8 cellular contexts compared by ENCODE assay signal in the genomic region with DNA sequence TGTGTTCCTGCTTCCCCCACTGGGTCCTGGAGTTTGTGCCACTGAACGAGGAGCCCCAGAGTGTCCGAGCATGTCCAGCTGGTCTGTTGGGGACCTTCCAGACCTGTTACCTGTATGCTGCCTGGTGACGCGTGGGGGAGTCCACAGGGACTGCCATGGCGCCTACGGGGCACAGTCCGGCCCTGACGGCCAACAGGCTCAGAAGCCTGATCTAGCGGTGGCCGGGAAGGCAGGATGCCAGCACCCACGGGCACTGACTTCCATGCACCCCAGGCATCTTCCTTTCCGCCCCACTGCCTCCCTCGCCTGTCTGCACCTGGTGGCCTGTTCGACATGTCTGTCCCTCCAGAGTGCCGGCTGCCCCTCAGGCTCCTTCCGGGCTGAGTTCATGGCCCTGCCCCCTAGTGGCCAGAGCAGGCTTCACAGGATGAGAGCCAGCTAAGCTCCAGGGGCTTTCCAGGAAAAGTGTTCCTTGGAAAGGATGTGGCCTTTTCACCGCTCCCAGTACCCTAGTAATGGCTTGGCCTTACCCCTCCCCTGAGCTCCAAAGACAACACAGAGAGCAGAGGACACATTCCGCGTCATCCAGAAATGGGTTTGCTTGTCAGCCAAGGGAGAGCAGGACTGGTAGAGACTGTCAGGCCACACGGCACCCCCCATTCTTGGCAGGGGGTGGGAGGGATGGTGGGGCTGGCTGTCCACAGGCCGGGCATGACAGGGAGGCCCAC. TPM values are rescaled to one million over a fixed set of nuclear protein-coding genes. Genes with fewer than 3 reads are reported as not detected.
A peak's percentile ranks its signal among the peaks of the same experiment; 100 is the strongest.
DNase-seq lines count a peak whose midpoint lies in the region; ATAC-seq, FAIRE-seq and TF ChIP-seq lines count a peak whose summit lies in the region.

No MANE protein-coding gene starts in this region.

- H3K27me3 ChIP-seq in pancreas (no peaks in the 10 kb centered on the region), aorta (ENCODE audit: control insufficient read depth in 1 of 2, insufficient read depth in 2 of 2, low read length in 1 of 2) (no peaks in the 10 kb centered on the region)

- no peak overlapping the region for H3K27ac Mint-ChIP-seq in activated T-cell treated with anti-CD3 and anti-CD28 coated beads, Interleukin-2, amount 50 U/mL, for 24 hours

- peaks cover 34% of the 10 kb centered on the region for H3K4me1 Mint-ChIP-seq in activated T-cell treated with anti-CD3 and anti-CD28 coated beads, Interleukin-2, amount 50 U/mL, for 24 hours (ENCODE audit: low read depth)

- no peaks in the 10 kb centered on the region for H3K27me3 Mint-ChIP-seq in activated T-cell treated with anti-CD3 and anti-CD28 coated beads, Interleukin-2, amount 50 U/mL, for 24 hours

- no peaks in the 10 kb centered on the region for H3K9me3 ChIP-seq in pancreas
- no peaks in the 10 kb centered on the region for H3K9me3 ChIP-seq in aorta (ENCODE audit: control insufficient read depth, low read length)

- H3K27ac ChIP-seq in pancreas (peak overlapping the region in 1 of 4 donors; percentile 33), aorta (ENCODE audit: low read depth in 1 of 2, low read length in 2 of 2) (no peak overlapping the region)

- H3K4me1 ChIP-seq in pancreas (peaks cover 0 to 23% (median 11%) of the 10 kb centered on the region in 3 donors), aorta (ENCODE audit: control insufficient read depth in 1 of 2, insufficient read depth in 2 of 2, low read length in 2 of 2) (no peaks in the 10 kb centered on the region)

- TF ChIP-seq CTCF in fibroblast of pulmonary artery (IDR thresholded peaks at IDR 0.05; ENCODE audit: low read length, missing control alignments) (peak; percentile 89), pancreas (IDR thresholded peaks at IDR 0.05) (peak; percentile 45 to 76 (median 68))

- no peaks in the 10 kb centered on the region for H3K9me3 Mint-ChIP-seq in activated T-cell treated with anti-CD3 and anti-CD28 coated beads, Interleukin-2, amount 50 U/mL, for 24 hours

- intact Hi-C loops in pancreas (cut with DNase I) = no loop called here
- intact Hi-C loops in aorta (cut with DNase I) = loop anchor here in 1 of 2 donors (2.0 kb wide), 1 partner anchor 14 kb away; no protein-coding TSS in a partner anchor

- no peak for FAIRE-seq in pancreas (lab: Jason Lieb, UNC)

- 73 to 77% methylated on average over 21 of the region's 21 CpGs for WGBS in pancreas, 2 donors
- 51 to 59% methylated on average over 17 to 21 of the region's 21 CpGs for WGBS in aorta, 2 donors

- DNase-seq in NCI-H345 (lab: John Stamatoyannopoulos, UW) = peak; percentile 46
- DNase-seq in NCI-H345 treated with DMSO at 0.1 percent for 48 hours (lab: John Stamatoyannopoulos, UW; ENCODE audit: unreplicated experiment) = no peak
- DNase-seq in NCI-H82 (lab: John Stamatoyannopoulos, UW) = peak; percentile 85
- DNase-seq in activated T-cell treated with anti-CD3 and anti-CD28 coated beads, Interleukin-2, amount 50 U/mL, for 24 hours = peak; percentile 77
- peak; percentile 56 for DNase-seq in fibroblast of pulmonary artery (ENCODE audit: low read depth)
- peak in 5 of 6 donors; percentile 38 to 80 (median 71) for DNase-seq in pancreas
- DNase-seq in aorta = peak; percentile 80 to 91

- ATAC-seq in pancreas (peak; percentile 63 to 82 (median 74)), aorta (ENCODE audit: low FRiP score) (peak; percentile 80), HG02970 (IDR thresholded peaks at IDR 0.05; ENCODE audit: low FRiP score, unreplicated experiment) (no peak)

- H3K4me3 ChIP-seq in fibroblast of pulmonary artery (replicated peaks; ENCODE audit: low read depth, low read length) (no peak overlapping the region), pancreas (no peak overlapping the region), aorta (ENCODE audit: low read length in 2 of 2) (no peak overlapping the region)

- H3K36me3 ChIP-seq in pancreas = no peaks in the 10 kb centered on the region
- no peaks in the 10 kb centered on the region for H3K36me3 ChIP-seq in aorta (ENCODE audit: control insufficient read depth in 1 of 2, insufficient read depth in 2 of 2, low read length in 1 of 2)

- H3K4me3 Mint-ChIP-seq in activated T-cell treated with anti-CD3 and anti-CD28 coated beads, Interleukin-2, amount 50 U/mL, for 24 hours = no peak overlapping the region

- H3K36me3 Mint-ChIP-seq in activated T-cell treated with anti-CD3 and anti-CD28 coated beads, Interleukin-2, amount 50 U/mL, for 24 hours (ENCODE audit: low read depth) = no peaks in the 10 kb centered on the region

RNA-seq across cellular contexts. Expression of a gene that starts 35.7 kb away (rescaled TPM):
- 10 to 100 TPM; 19.3 to 37.7 (median 26.9) TPM for total RNA-seq in pancreas
- polyA plus RNA-seq in pancreas = 10 to 100 TPM; 25.0 to 46.8 TPM
- 10 to 100 TPM; 75.6 to 81.5 TPM for total RNA-seq in aorta
- 100 to 1,000 TPM in 1 of 2 donors, 10 to 100 TPM in 1; 87.9 to 120 TPM for polyA plus RNA-seq in aorta

RNA-seq across cellular contexts. Expression of a gene that starts 50.9 kb away (rescaled TPM):
- total RNA-seq in pancreas (1 to 10 TPM; 2.2 to 7.2 (median 4.3) TPM), aorta (1 to 10 TPM; 6.1 to 7.4 TPM)
- polyA plus RNA-seq in pancreas (10 to 100 TPM in 1 of 2 donors, 1 to 10 TPM in 1; 2.3 to 11.9 TPM), aorta (1 to 10 TPM in 1 of 2 donors, under 1 TPM in 1; 0.50 to 2.6 TPM)

RNA-seq across cellular contexts. Expression of a gene that starts 51.8 kb away (rescaled TPM):
- total RNA-seq in pancreas (under 1 TPM in 4 of 6 donors, not detected in 2; 0.19 to 0.46 (median 0.35) TPM), aorta (not detected)
- polyA plus RNA-seq in pancreas (1 to 10 TPM; 1.3 to 2.4 TPM), aorta (not detected)
